Comparison of ENCODE assay signal across 22 cellular contexts in genomic region chr5:36653046-36653445, GRCh38.
"Had no signal": no experiment of that assay in that cellular context is flagged by ENCODE, and none has a peak within 500 bp of the region (broad histone marks: within the 10 kb centered on the region; RNA-seq: fewer than 3 reads in every experiment).

No MANE protein-coding gene starts in this region.

- H3K27ac Mint-ChIP-seq: activated naive CD4-positive, alpha-beta T cell treated with anti-CD3 and anti-CD28 coated beads, Interleukin-2, amount 50 U/mL, for 72 hours; activated T-cell treated with anti-CD3 and anti-CD28 coated beads, Interleukin-2, amount 50 U/mL, for 24 hours; activated T-helper 17 cell treated with anti-CD3 and anti-CD28 coated beads, Interleukin-2, amount 50 U/mL, for 72 hours; endodermal cell; immature natural killer cell had no signal

- H3K27ac ChIP-seq: ascending aorta, coronary artery, esophagus squamous epithelium, parathyroid adenoma, thoracic aorta, upper lobe of left lung had no signal

- H3K4me3 ChIP-seq: ascending aorta, coronary artery, esophagus squamous epithelium, thoracic aorta, upper lobe of left lung had no signal

- H3K36me3 Mint-ChIP-seq: activated naive CD4-positive, alpha-beta T cell treated with anti-CD3 and anti-CD28 coated beads, Interleukin-2, amount 50 U/mL, for 72 hours; immature natural killer cell had no signal

- H3K4me3 Mint-ChIP-seq: activated T-cell treated with anti-CD3 and anti-CD28 coated beads, Interleukin-2, amount 50 U/mL, for 24 hours; activated T-helper 17 cell treated with anti-CD3 and anti-CD28 coated beads, Interleukin-2, amount 50 U/mL, for 72 hours; central memory CD8-positive, alpha-beta T cell; endodermal cell; immature natural killer cell had no signal

- H3K4me1 Mint-ChIP-seq: activated T-helper 17 cell treated with anti-CD3 and anti-CD28 coated beads, Interleukin-2, amount 50 U/mL, for 72 hours; central memory CD8-positive, alpha-beta T cell; immature natural killer cell had no signal

- ATAC-seq: activated naive CD4-positive, alpha-beta T cell treated with anti-CD3 and anti-CD28 coated beads, Interleukin-2, amount 50 U/mL, for 72 hours; activated T-helper 17 cell treated with anti-CD3 and anti-CD28 coated beads, Interleukin-2, amount 50 U/mL, for 72 hours; sciatic nerve had no signal

- DNase-seq: activated CD4-positive, alpha-beta T cell treated with anti-CD3 and anti-CD28 coated beads, Interleukin-2, amount 50 U/mL, for 4 hours; activated CD8-positive, alpha-beta memory T cell treated with anti-CD3 and anti-CD28 coated beads for 24 hours; activated CD8-positive, alpha-beta memory T cell treated with anti-CD3 and anti-CD28 coated beads, Interleukin-2, amount 50 U/mL, for 4 hours; activated T-cell treated with anti-CD3 and anti-CD28 coated beads, Interleukin-2, amount 50 U/mL, for 24 hours; endodermal cell; esophagus squamous epithelium; immature natural killer cell; kidney glomerular epithelial cell; nucleus accumbens; stimulated activated CD4-positive, alpha-beta T cell treated with anti-CD3 and anti-CD28 coated beads, Interleukin-4, amount 100 ng/mL, for 1 hour; stimulated activated naive CD4-positive, alpha-beta T cell; T-helper 1 cell; T-helper 9 cell; upper lobe of left lung had no signal

- H3K27me3 ChIP-seq: ascending aorta, esophagus squamous epithelium, upper lobe of left lung had no signal

- H3K9me3 Mint-ChIP-seq: activated naive CD4-positive, alpha-beta T cell treated with anti-CD3 and anti-CD28 coated beads, Interleukin-2, amount 50 U/mL, for 72 hours; activated T-cell treated with anti-CD3 and anti-CD28 coated beads, Interleukin-2, amount 50 U/mL, for 24 hours; activated T-helper 17 cell treated with anti-CD3 and anti-CD28 coated beads, Interleukin-2, amount 50 U/mL, for 72 hours; central memory CD8-positive, alpha-beta T cell; endodermal cell had no signal

- H3K9me3 ChIP-seq: ascending aorta, esophagus squamous epithelium, thoracic aorta, upper lobe of left lung had no signal
